Comparison of ENCODE assay signal across 22 cellular contexts in the genomic region with DNA sequence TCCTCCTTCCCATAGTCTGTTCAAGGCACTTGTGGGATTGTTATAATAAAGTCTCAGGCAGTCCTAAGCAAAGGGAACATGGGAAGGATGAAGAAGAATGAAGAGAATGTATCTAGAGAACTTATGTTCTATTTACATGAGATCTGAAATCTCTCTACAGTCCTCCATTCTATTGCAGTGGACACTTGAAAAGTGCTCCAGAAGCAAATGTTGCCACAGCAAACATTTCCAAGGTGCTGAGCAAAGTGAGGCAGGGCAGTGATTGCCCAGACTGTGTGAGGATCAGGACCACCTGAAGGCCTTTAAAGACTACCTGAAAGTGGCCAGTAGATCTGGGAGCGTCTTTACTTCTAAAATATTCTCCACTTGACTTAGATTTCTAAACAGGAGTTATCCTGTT.
"Had no signal": no experiment of that assay in that cellular context is flagged by ENCODE, and none has a peak within 500 bp of the region (broad histone marks: within the 10 kb centered on the region; RNA-seq: fewer than 3 reads in every experiment).

No MANE protein-coding gene starts in this region.

- H3K27me3 ChIP-seq: colonic mucosa, dorsolateral prefrontal cortex, esophagus muscularis mucosa, foreskin keratinocyte, gastroesophageal sphincter, hepatocyte had no signal

- ATAC-seq: foreskin keratinocyte, gastroesophageal sphincter, heart left ventricle, left colon, left lobe of liver, left ventricle myocardium superior had no signal

- H3K4me1 ChIP-seq: colonic mucosa, esophagus muscularis mucosa, foreskin keratinocyte, gastroesophageal sphincter, heart left ventricle had no signal

- H3K9me3 ChIP-seq: colonic mucosa, esophagus muscularis mucosa, gastroesophageal sphincter had no signal

- H3K27ac ChIP-seq: colonic mucosa, dorsolateral prefrontal cortex, esophagus muscularis mucosa, foreskin keratinocyte, gastroesophageal sphincter, heart left ventricle, hepatocyte had no signal

- DNase-seq: colonic mucosa; dermis blood vessel endothelial cell; dorsolateral prefrontal cortex; effector CD4-positive, alpha-beta T cell; effector memory CD4-positive, alpha-beta T cell; foreskin keratinocyte; heart left ventricle; hypothalamus; immature natural killer cell; islet precursor cell; kidney; kidney glomerular epithelial cell; left colon; left ventricle myocardium superior; mammary epithelial cell; mesendoderm; midbrain had no signal

- H3K36me3 ChIP-seq: colonic mucosa, esophagus muscularis mucosa, gastroesophageal sphincter, heart left ventricle had no signal

- H3K4me3 ChIP-seq: colonic mucosa, dorsolateral prefrontal cortex, esophagus muscularis mucosa, gastroesophageal sphincter, heart left ventricle, hepatocyte, lung had no signal
